ENCODE assay signal across 12 cellular contexts in the genomic region with DNA sequence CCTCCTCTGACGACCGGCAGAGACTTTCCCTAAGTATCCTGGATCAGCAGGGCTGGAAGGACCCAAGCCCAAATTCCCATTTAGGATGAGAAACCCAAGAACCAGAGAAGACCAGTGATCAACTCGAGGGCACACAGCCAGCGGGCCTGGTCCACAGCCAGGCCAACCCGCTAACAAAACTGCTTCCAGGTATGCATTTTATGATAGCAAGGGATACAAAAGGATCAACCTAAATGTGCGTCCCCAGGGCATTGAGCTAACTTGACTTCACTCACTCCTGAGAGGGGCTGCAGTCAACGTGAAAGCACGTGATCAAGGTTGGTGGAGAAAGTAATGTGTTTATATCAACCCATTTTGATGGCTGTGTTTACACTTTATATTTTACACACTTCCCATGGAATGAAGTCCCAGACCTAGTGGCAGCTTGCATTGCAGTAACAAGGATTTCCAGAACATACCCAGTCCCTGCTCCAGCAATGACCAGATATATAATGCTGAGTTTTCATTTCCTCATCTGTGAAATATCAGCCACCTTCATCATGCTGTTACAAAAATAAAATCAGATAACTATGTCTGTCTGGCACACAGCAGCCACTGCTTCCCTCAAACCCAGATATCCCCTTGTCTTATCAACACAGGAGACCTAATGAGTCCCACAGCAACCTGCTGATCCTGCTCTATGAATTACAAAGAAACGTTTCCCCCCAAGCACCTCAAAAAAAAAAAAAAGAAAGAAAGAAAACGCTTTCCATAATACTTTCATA. TPM values are rescaled to one million over a fixed set of nuclear protein-coding genes. Genes with fewer than 3 reads are reported as not detected.
DNase-seq lines count a peak whose midpoint lies in the region; ATAC-seq and TF ChIP-seq lines count a peak whose summit lies in the region.
"Had no signal": no experiment of that assay in that cellular context is flagged by ENCODE, and none has a peak within 500 bp of the region (broad histone marks: within the 10 kb centered on the region; RNA-seq: fewer than 3 reads in every experiment).

No MANE protein-coding gene starts in this region.

- H3K4me3 Mint-ChIP-seq in CD14-positive monocyte, result peak overlapping the region; percentile 84 to 95
- H3K4me3 Mint-ChIP-seq in IgD-negative memory B cell, result peak overlapping the region; percentile 97 to 100 (median 99)
- no peak overlapping the region for H3K4me3 Mint-ChIP-seq in mesothelial cell of epicardium

- TF ChIP-seq CTCF in CD14-positive monocyte (IDR thresholded peaks at IDR 0.05) (no peak), mesothelial cell of epicardium (IDR thresholded peaks at IDR 0.05; ENCODE audit: unreplicated experiment) (no peak)

- no peaks in the 10 kb centered on the region for H3K27me3 ChIP-seq in muscle layer of duodenum (ENCODE audit: low read depth, low read length)
- H3K27me3 ChIP-seq: body of pancreas had no signal

- no peaks in the 10 kb centered on the region for H3K36me3 ChIP-seq in muscle layer of duodenum (ENCODE audit: control insufficient read depth in 1 of 2, insufficient read depth in 2 of 2, low read length in 2 of 2)

- H3K27ac Mint-ChIP-seq in CD14-positive monocyte (peak overlapping the region; percentile 94 to 100 (median 98)), IgD-negative memory B cell (peak overlapping the region; percentile 93 to 96 (median 93)), mesothelial cell of epicardium (no peak overlapping the region)
- H3K27ac Mint-ChIP-seq in activated naive CD4-positive, alpha-beta T cell treated with anti-CD3 and anti-CD28 coated beads, Interleukin-2, amount 50 U/mL, for 72 hours, result peak overlapping the region; percentile 99 to 100

- peaks cover 0 to 5% of the 10 kb centered on the region in 2 donors for H3K4me1 ChIP-seq in muscle layer of duodenum (ENCODE audit: control insufficient read depth in 1 of 2, insufficient read depth in 2 of 2, low read length in 2 of 2)

- H3K9me3 ChIP-seq in muscle layer of duodenum (ENCODE audit: control insufficient read depth in 1 of 2, low read length in 2 of 2), result no peaks in the 10 kb centered on the region
- H3K9me3 ChIP-seq: body of pancreas had no signal

- no peak for DNase-seq in CD14-positive monocyte (ENCODE audit: low spot score)
- DNase-seq in activated naive CD4-positive, alpha-beta T cell treated with anti-CD3 and anti-CD28 coated beads, Interleukin-2, amount 50 U/mL, for 72 hours (ENCODE audit: low spot score in 2 of 2), result no peak
- no peak for DNase-seq in LoVo (ENCODE audit: low spot score)
- DNase-seq in mesothelial cell of epicardium (ENCODE audit: low spot score in 2 of 2, unreplicated experiment in 2 of 2), result no peak
- DNase-seq in NCI-H2171 treated with DMSO at 0.1 percent for 48 hours (lab: John Stamatoyannopoulos, UW), result no peak
- no peak for DNase-seq in middle frontal gyrus (ENCODE audit: extremely low spot score, low spot score)
- DNase-seq: NCI-H446 had no signal

- peaks cover 0 to 3% (median 0%) of the 10 kb centered on the region in 3 donors for H3K27me3 Mint-ChIP-seq in CD14-positive monocyte (ENCODE audit: low read depth in 3 of 3)
- no peaks in the 10 kb centered on the region for H3K27me3 Mint-ChIP-seq in IgD-negative memory B cell
- H3K27me3 Mint-ChIP-seq in mesothelial cell of epicardium (ENCODE audit: low read depth), result no peaks in the 10 kb centered on the region

- peaks cover 12 to 16% of the 10 kb centered on the region in 2 donors for H3K36me3 Mint-ChIP-seq in CD14-positive monocyte
- peaks cover 8% of the 10 kb centered on the region for H3K36me3 Mint-ChIP-seq in IgD-negative memory B cell
- peaks cover 37 to 47% of the 10 kb centered on the region in 2 donors for H3K36me3 Mint-ChIP-seq in activated naive CD4-positive, alpha-beta T cell treated with anti-CD3 and anti-CD28 coated beads, Interleukin-2, amount 50 U/mL, for 72 hours
- H3K36me3 Mint-ChIP-seq in mesothelial cell of epicardium, result no peaks in the 10 kb centered on the region

- H3K27ac ChIP-seq in muscle layer of duodenum (ENCODE audit: low read length), result peak overlapping the region; percentile 49
- H3K27ac ChIP-seq: body of pancreas, VCaP had no signal

- ATAC-seq in activated naive CD4-positive, alpha-beta T cell treated with anti-CD3 and anti-CD28 coated beads, Interleukin-2, amount 50 U/mL, for 72 hours, result no peak
- ATAC-seq: body of pancreas, HCT116 had no signal

- intact Hi-C loops in CD14-positive monocyte (cut with micrococcal nuclease), result loop anchor here (5.0 to 10.0 kb wide), 2 partner anchors 81 kb away; a partner anchor contains a TSS

- peak overlapping the region in 1 of 2 donors; percentile 5 for H3K4me3 ChIP-seq in muscle layer of duodenum (ENCODE audit: low read depth in 1 of 2, low read length in 2 of 2)
- H3K4me3 ChIP-seq: body of pancreas had no signal

- H3K4me1 Mint-ChIP-seq in CD14-positive monocyte, result peaks cover 67% of the 10 kb centered on the region
- peaks cover 46 to 58% (median 52%) of the 10 kb centered on the region in 3 donors for H3K4me1 Mint-ChIP-seq in IgD-negative memory B cell
- H3K4me1 Mint-ChIP-seq in mesothelial cell of epicardium, result peaks cover 11% of the 10 kb centered on the region

- H3K9me3 Mint-ChIP-seq in CD14-positive monocyte, result peaks cover 0 to 3% (median 0%) of the 10 kb centered on the region in 7 donors
- no peaks in the 10 kb centered on the region for H3K9me3 Mint-ChIP-seq in IgD-negative memory B cell
- no peaks in the 10 kb centered on the region for H3K9me3 Mint-ChIP-seq in activated naive CD4-positive, alpha-beta T cell treated with anti-CD3 and anti-CD28 coated beads, Interleukin-2, amount 50 U/mL, for 72 hours
- peaks cover 3% of the 10 kb centered on the region for H3K9me3 Mint-ChIP-seq in mesothelial cell of epicardium

RNA-seq across cellular contexts. Expression of a gene that starts 2.1 kb away (rescaled TPM):
- 10 to 100 TPM in 1 of 2 donors, 1 to 10 TPM in 1; 5.7 to 10.6 TPM for polyA plus RNA-seq in CD14-positive monocyte
- polyA plus RNA-seq in IgD-negative memory B cell, result 31.3 TPM
- total RNA-seq in activated naive CD4-positive, alpha-beta T cell treated with anti-CD3 and anti-CD28 coated beads, Interleukin-2, amount 50 U/mL, for 72 hours, result 10 to 100 TPM; 47.0 to 72.9 TPM
- total RNA-seq in mesothelial cell of epicardium, result 0.05 to 0.16 TPM (median 0.07 TPM) in 3 replicates

Comparison
In these comparisons a context has a peak if more than half of its experiments do, and no peak if none do; other contexts are left out.
1. RNA of a gene that starts 2.1 kb away (total RNA-seq): 47.0 to 72.9 TPM in activated naive CD4-positive, alpha-beta T cell treated with anti-CD3 and anti-CD28 coated beads, Interleukin-2, amount 50 U/mL, for 72 hours; 0.05 to 0.16 TPM in mesothelial cell of epicardium; every median in the first group is over 10 times any median in the second.